ENCODE assay signal across 5 cellular contexts in genomic region chr17:49129359-49129950, GRCh38. TPM values are rescaled to one million over a fixed set of nuclear protein-coding genes. Genes with fewer than 3 reads are reported as not detected.
"Had no signal": no experiment of that assay in that cellular context is flagged by ENCODE, and none has a peak within 500 bp of the region (broad histone marks: within the 10 kb centered on the region; RNA-seq: fewer than 3 reads in every experiment).

No MANE protein-coding gene starts in this region.

RNA-seq across cellular contexts. Expression of gene B4GALNT2, which starts 3.1 kb away (rescaled TPM):
- total RNA-seq: HT1080, LHCN-M2, SK-MEL-5 had no signal
- polyA plus RNA-seq: IgD-negative memory B cell, SK-N-SH had no signal
